ENCODE assay signal across 30 cellular contexts in the genomic region with DNA sequence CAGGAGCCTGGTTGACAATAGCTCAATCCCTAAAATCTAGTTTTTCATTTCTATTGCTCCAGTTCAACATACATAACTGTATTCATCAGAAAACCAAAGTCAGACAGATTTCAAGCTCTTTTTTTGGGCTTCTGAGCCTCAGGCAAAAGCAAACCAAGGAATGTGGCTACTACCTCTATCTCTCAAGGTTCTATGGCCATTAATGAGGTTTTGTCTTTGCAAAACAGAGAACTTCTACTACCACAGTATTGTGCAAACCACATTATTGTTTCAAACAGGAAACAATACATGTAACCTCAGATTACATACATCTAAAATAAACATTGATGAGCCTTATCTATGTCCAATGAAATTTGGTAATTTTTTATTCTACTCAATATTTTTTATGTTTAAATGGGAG.
"Had no signal": no experiment of that assay in that cellular context is flagged by ENCODE, and none has a peak within 500 bp of the region (broad histone marks: within the 10 kb centered on the region; RNA-seq: fewer than 3 reads in every experiment).

No MANE protein-coding gene starts in this region.

- H3K36me3 ChIP-seq: ascending aorta, cardiac muscle cell, WERI-Rb-1 had no signal

- H3K27ac ChIP-seq: ascending aorta, cardiac muscle cell, WERI-Rb-1 had no signal

- H3K27me3 ChIP-seq: ascending aorta, cardiac muscle cell had no signal

- ATAC-seq: activated CD4-positive, alpha-beta T cell treated with anti-CD3 and anti-CD28 coated beads for 36 hours; activated CD4-positive, CD25-positive, alpha-beta regulatory T cell treated with anti-CD3 and anti-CD28 coated beads, Interleukin-2, amount 50 U/mL, for 24 hours; activated CD8-positive, alpha-beta memory T cell treated with anti-CD3 and anti-CD28 coated beads, Interleukin-2, amount 10 ng/mL, durations not matched to agents 7 days and 5 days; activated CD8-positive, alpha-beta T cell treated with anti-CD3 and anti-CD28 coated beads, Interleukin-2, amount 10 ng/mL, durations not matched to agents 7 days and 5 days; activated naive CD8-positive, alpha-beta T cell treated with anti-CD3 and anti-CD28 coated beads, Interleukin-2, amount 50 U/mL, for 24 hours; WTC11 had no signal

- H3K4me3 ChIP-seq: ascending aorta, cardiac muscle cell had no signal

- DNase-seq: activated CD4-positive, alpha-beta memory T cell treated with anti-CD3 and anti-CD28 coated beads, Interleukin-2, amount 10 ng/mL, durations not matched to agents 7 days and 5 days; activated CD4-positive, alpha-beta T cell treated with anti-CD3 and anti-CD28 coated beads for 1 hour; activated CD4-positive, alpha-beta T cell treated with anti-CD3 and anti-CD28 coated beads for 36 hours; activated CD4-positive, alpha-beta T cell treated with anti-CD3 and anti-CD28 coated beads for 48 hours; activated CD4-positive, alpha-beta T cell treated with anti-CD3 and anti-CD28 coated beads, Interleukin-2, amount 10 ng/mL, durations not matched to agents 7 days and 5 days; activated CD4-positive, alpha-beta T cell treated with anti-CD3 and anti-CD28 coated beads, Interleukin-2, amount 50 U/mL, for 48 hours; activated CD4-positive, CD25-positive, alpha-beta regulatory T cell; activated CD8-positive, alpha-beta memory T cell treated with anti-CD3 and anti-CD28 coated beads for 24 hours; activated CD8-positive, alpha-beta memory T cell treated with anti-CD3 and anti-CD28 coated beads, Interleukin-2, amount 10 ng/mL, durations not matched to agents 7 days and 5 days; activated CD8-positive, alpha-beta memory T cell treated with anti-CD3 and anti-CD28 coated beads, Interleukin-2, amount 50 U/mL, for 48 hours; activated CD8-positive, alpha-beta T cell treated with anti-CD3 and anti-CD28 coated beads, Interleukin-2, amount 10 ng/mL, durations not matched to agents 7 days and 5 days; activated effector memory CD4-positive, alpha-beta T cell treated with Interleukin-2 at 50 U/mL for 16 hours; activated gamma-delta T cell; activated naive CD4-positive, alpha-beta T cell treated with anti-CD3 and anti-CD28 coated beads, Interleukin-2, amount 10 ng/mL, durations not matched to agents 7 days and 5 days; activated naive CD4-positive, alpha-beta T cell treated with Interleukin-2 at 50 U/mL for 16 hours; activated naive CD8-positive, alpha-beta T cell treated with anti-CD3 and anti-CD28 coated beads, Interleukin-2, amount 10 ng/mL, durations not matched to agents 7 days and 5 days; activated naive CD8-positive, alpha-beta T cell treated with anti-CD3 and anti-CD28 coated beads, Interleukin-2, amount 50 U/mL, for 24 hours; activated T-cell treated with anti-CD3 and anti-CD28 coated beads, Interleukin-2, amount 50 U/mL, for 24 hours; activated T-cell treated with anti-CD3 and anti-CD28 coated beads, Interleukin-2, amount 50 U/mL, for 48 hours; amygdala; anterior cingulate cortex; caudate nucleus; cerebellar nuclear complex; T-helper 2 cell; T-helper 9 cell; WERI-Rb-1 had no signal

- H3K4me1 ChIP-seq: ascending aorta had no signal

- H3K9me3 ChIP-seq: ascending aorta had no signal
